8 cellular contexts compared by ENCODE assay signal in the genomic region with DNA sequence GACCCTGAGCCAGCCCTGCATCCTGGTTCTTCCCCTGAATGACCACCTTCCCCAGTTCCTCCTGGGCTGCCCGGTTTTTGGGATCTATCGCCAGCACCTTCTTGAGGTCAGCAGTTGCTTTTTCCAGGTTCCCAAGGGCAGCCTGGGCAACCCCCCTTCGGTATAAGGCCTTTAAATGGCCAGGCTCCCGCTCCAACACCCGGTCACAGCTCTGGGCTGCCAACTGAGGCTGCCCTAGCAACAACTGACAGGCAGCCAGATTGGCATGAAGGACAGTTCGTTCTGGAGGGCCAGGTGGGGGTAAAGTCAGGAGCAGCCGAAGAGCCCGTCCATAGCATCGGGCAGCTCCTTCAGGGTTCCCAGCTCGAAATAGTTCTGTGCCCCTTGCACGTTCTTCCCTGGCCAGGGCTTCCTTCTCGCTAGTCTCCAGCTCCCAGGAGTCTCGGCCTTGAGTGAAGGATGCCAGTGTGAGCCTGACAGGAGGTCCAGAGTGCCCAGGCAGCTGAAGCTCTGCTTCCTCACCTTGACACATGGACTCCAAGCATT. TPM values are rescaled to one million over a fixed set of nuclear protein-coding genes. Genes with fewer than 3 reads are reported as not detected.
A peak's percentile ranks its signal among the peaks of the same experiment; 100 is the strongest.
DNase-seq lines count a peak whose midpoint lies in the region; ATAC-seq, FAIRE-seq and TF ChIP-seq lines count a peak whose summit lies in the region.

No MANE protein-coding gene starts in this region.

- H3K36me3 ChIP-seq in kidney (ENCODE audit: control insufficient read depth in 1 of 2, insufficient read depth in 2 of 2, low read length in 2 of 2) (peaks cover 2 to 4% of the 10 kb centered on the region in 2 donors), stomach (peaks cover 13 to 32% (median 27%) of the 10 kb centered on the region in 4 donors)

- no peaks in the 10 kb centered on the region for H3K27me3 ChIP-seq in stomach

- H3K4me3 Mint-ChIP-seq in T-helper 1 cell treated with Interleukin-12 subunit alpha and Interleukin-12 subunit beta and Interleukin-4 antibody, amounts not matched to agents 30 μg/mL and 1 μg/mL, for 36 hours = peak overlapping the region; percentile 100
- H3K4me3 Mint-ChIP-seq in activated naive CD8-positive, alpha-beta T cell treated with anti-CD3 and anti-CD28 coated beads, Interleukin-2, amount 50 U/mL, for 24 hours = peak overlapping the region; percentile 99

- 83 to 86% (median 85%) methylated on average over 13 of the region's 13 CpGs for WGBS in stomach, 5 donors

- intact Hi-C loops in kidney (cut with DNase I) (no loop called here), stomach (cut with DNase I; ENCODE audit: low total_unique reads) (no loop called here)

- DNase-seq in T-helper 1 cell = no peak
- no peak for DNase-seq in activated naive CD8-positive, alpha-beta T cell treated with anti-CD3 and anti-CD28 coated beads, Interleukin-2, amount 50 U/mL, for 24 hours
- no peak for DNase-seq in kidney
- no peak for DNase-seq in stomach
- DNase-seq in NCI-H1417 (lab: John Stamatoyannopoulos, UW) = no peak
- DNase-seq in EL = no peak
- DNase-seq in NCI-H2171 (lab: John Stamatoyannopoulos, UW) = no peak

- H3K4me3 ChIP-seq in kidney (ENCODE audit: low read length in 2 of 2) (peak overlapping the region; percentile 77 to 81), stomach (peak overlapping the region; percentile 45 to 86 (median 66))

- peaks cover 37% of the 10 kb centered on the region for H3K4me1 Mint-ChIP-seq in T-helper 1 cell treated with Interleukin-12 subunit alpha and Interleukin-12 subunit beta and Interleukin-4 antibody, amounts not matched to agents 30 μg/mL and 1 μg/mL, for 36 hours (ENCODE audit: low read depth)
- peaks cover 37% of the 10 kb centered on the region for H3K4me1 Mint-ChIP-seq in activated naive CD8-positive, alpha-beta T cell treated with anti-CD3 and anti-CD28 coated beads, Interleukin-2, amount 50 U/mL, for 24 hours

- TF ChIP-seq CTCF in kidney (IDR thresholded peaks at IDR 0.05; ENCODE audit: borderline replicate concordance, extremely low read depth, insufficient read depth) (no peak), stomach (IDR thresholded peaks at IDR 0.05) (no peak)

- no peak for TF ChIP-seq EP300 in stomach (IDR thresholded peaks at IDR 0.05)

- H3K27ac ChIP-seq in kidney (ENCODE audit: low read depth in 2 of 2, low read length in 2 of 2) (no peak overlapping the region), stomach (peak overlapping the region; percentile 85 to 95 (median 92))

- H3K9me3 Mint-ChIP-seq in T-helper 1 cell treated with Interleukin-12 subunit alpha and Interleukin-12 subunit beta and Interleukin-4 antibody, amounts not matched to agents 30 μg/mL and 1 μg/mL, for 36 hours = no peaks in the 10 kb centered on the region
- no peaks in the 10 kb centered on the region for H3K9me3 Mint-ChIP-seq in activated naive CD8-positive, alpha-beta T cell treated with anti-CD3 and anti-CD28 coated beads, Interleukin-2, amount 50 U/mL, for 24 hours

- no peak for ATAC-seq in activated naive CD8-positive, alpha-beta T cell treated with anti-CD3 and anti-CD28 coated beads, Interleukin-2, amount 50 U/mL, for 24 hours

- H3K9me3 ChIP-seq in kidney (ENCODE audit: control insufficient read depth in 1 of 2, low read length in 2 of 2) = no peaks in the 10 kb centered on the region
- H3K9me3 ChIP-seq in stomach = no peaks in the 10 kb centered on the region

- peaks cover 6% of the 10 kb centered on the region for H3K27me3 Mint-ChIP-seq in T-helper 1 cell treated with Interleukin-12 subunit alpha and Interleukin-12 subunit beta and Interleukin-4 antibody, amounts not matched to agents 30 μg/mL and 1 μg/mL, for 36 hours (ENCODE audit: low read depth)
- H3K27me3 Mint-ChIP-seq in activated naive CD8-positive, alpha-beta T cell treated with anti-CD3 and anti-CD28 coated beads, Interleukin-2, amount 50 U/mL, for 24 hours = peaks cover under 1% of the 10 kb centered on the region

- H3K9ac ChIP-seq in kidney (ENCODE audit: low read length in 2 of 2) = no peak overlapping the region

- no peak for FAIRE-seq in kidney (lab: Jason Lieb, UNC)

- H3K27ac Mint-ChIP-seq in T-helper 1 cell treated with Interleukin-12 subunit alpha and Interleukin-12 subunit beta and Interleukin-4 antibody, amounts not matched to agents 30 μg/mL and 1 μg/mL, for 36 hours = peak overlapping the region; percentile 98
- peak overlapping the region; percentile 96 for H3K27ac Mint-ChIP-seq in activated naive CD8-positive, alpha-beta T cell treated with anti-CD3 and anti-CD28 coated beads, Interleukin-2, amount 50 U/mL, for 24 hours

- TF ChIP-seq POLR2A in stomach (IDR thresholded peaks at IDR 0.05) = no peak

- peaks cover 16% of the 10 kb centered on the region for H3K36me3 Mint-ChIP-seq in T-helper 1 cell treated with Interleukin-12 subunit alpha and Interleukin-12 subunit beta and Interleukin-4 antibody, amounts not matched to agents 30 μg/mL and 1 μg/mL, for 36 hours (ENCODE audit: low read depth)
- peaks cover 6% of the 10 kb centered on the region for H3K36me3 Mint-ChIP-seq in activated naive CD8-positive, alpha-beta T cell treated with anti-CD3 and anti-CD28 coated beads, Interleukin-2, amount 50 U/mL, for 24 hours (ENCODE audit: low read depth)

- H3K4me1 ChIP-seq in kidney (ENCODE audit: control insufficient read depth in 1 of 2, insufficient read depth in 1 of 2, low read depth in 1 of 2, low read length in 2 of 2) (peaks cover 12 to 24% of the 10 kb centered on the region in 2 donors), stomach (peaks cover 26 to 56% (median 43%) of the 10 kb centered on the region in 4 donors)

RNA-seq across cellular contexts. Expression of a gene that starts 0.8 kb away (rescaled TPM):
- 104 TPM for total RNA-seq in kidney
- polyA plus RNA-seq in kidney (ENCODE audit: insufficient read depth, low read depth, low replicate concordance) = 40.3 TPM
- total RNA-seq in stomach = 100 to 1,000 TPM in 2 of 5 donors, 10 to 100 TPM in 3; 22.8 to 718 (median 73.3) TPM
- 10 to 100 TPM; 20.9 to 48.1 (median 24.4) TPM for polyA plus RNA-seq in stomach

RNA-seq across cellular contexts. Expression of a gene that starts 1.3 kb away (rescaled TPM):
- 4.8 TPM for total RNA-seq in kidney
- polyA plus RNA-seq in kidney (ENCODE audit: insufficient read depth, low read depth, low replicate concordance) = 5.7 TPM
- total RNA-seq in stomach = 1 to 10 TPM in 2 of 5 donors, under 1 TPM in 1, not detected in 2; 0.45 to 3.3 (median 3.2) TPM
- polyA plus RNA-seq in stomach = 1 to 10 TPM; 2.7 to 9.6 (median 8.5) TPM

RNA-seq across cellular contexts. Expression of a gene that starts 19.7 kb away (rescaled TPM):
- total RNA-seq in kidney (88.2 TPM), stomach (100 to 1,000 TPM in 1 of 5 donors, 10 to 100 TPM in 4; 43.8 to 408 (median 71.0) TPM)
- polyA plus RNA-seq in kidney (ENCODE audit: insufficient read depth, low read depth, low replicate concordance) (13.3 TPM), stomach (10 to 100 TPM; 15.1 to 17.7 (median 15.7) TPM)

RNA-seq across cellular contexts. Expression of a gene that starts 22.9 kb away (rescaled TPM):
- total RNA-seq in kidney = 2.4 TPM
- polyA plus RNA-seq in kidney (ENCODE audit: insufficient read depth, low read depth, low replicate concordance) = 4.0 TPM
- under 1 TPM in 3 of 5 donors, not detected in 2; 0.18 to 0.87 (median 0.87) TPM for total RNA-seq in stomach
- 1 to 10 TPM; 1.9 to 6.0 (median 3.4) TPM for polyA plus RNA-seq in stomach

RNA-seq across cellular contexts. Expression of a gene that starts 25.1 kb away (rescaled TPM):
- total RNA-seq in kidney = 23.0 TPM
- polyA plus RNA-seq in kidney (ENCODE audit: insufficient read depth, low read depth, low replicate concordance) = 20.3 TPM
- total RNA-seq in stomach = 10 to 100 TPM in 4 of 5 donors, 1 to 10 TPM in 1; 5.8 to 73.0 (median 35.7) TPM
- polyA plus RNA-seq in stomach = 10 to 100 TPM in 1 of 3 donors, 1 to 10 TPM in 2; 5.8 to 11.1 (median 7.9) TPM

Comparison
In these comparisons a context has a peak if more than half of its experiments do, and no peak if none do; other contexts are left out.
1. H3K27ac ChIP-seq: peak in stomach (5 of 5); none in kidney (0 of 2).